In the genomic region with DNA sequence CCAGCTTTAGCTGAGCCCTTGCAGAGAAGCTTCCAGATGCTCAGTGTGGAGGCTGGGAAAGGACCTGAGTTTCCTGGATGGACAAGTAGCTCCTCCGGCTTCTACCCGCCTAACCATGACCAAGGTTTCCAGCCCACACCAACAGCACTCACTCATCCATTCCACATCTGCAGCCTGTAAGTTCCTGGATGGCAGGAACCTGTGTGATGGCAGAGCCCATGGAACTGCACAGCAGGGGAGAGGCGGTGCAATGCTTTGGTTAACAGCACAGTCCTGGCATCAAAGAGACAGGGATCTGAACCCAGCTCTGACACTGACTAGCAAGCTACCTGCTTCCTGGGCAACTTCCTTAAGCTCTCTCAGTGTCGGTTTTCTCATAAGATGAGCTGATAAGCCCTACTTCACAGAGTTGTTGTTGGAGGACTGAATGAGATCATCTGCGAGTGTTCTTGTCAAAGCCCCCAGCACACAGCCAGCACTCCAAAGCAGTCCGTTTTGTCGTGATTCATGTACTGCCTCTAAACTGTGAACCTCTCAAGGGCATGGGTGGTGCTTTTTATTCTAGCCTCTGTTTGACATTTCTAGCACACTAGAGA, we compare ENCODE assay signal across 27 cellular contexts. TPM values are rescaled to one million over a fixed set of nuclear protein-coding genes. Genes with fewer than 3 reads are reported as not detected.
DNase-seq lines count a peak whose midpoint lies in the region; ATAC-seq, FAIRE-seq and TF ChIP-seq lines count a peak whose summit lies in the region.
"Had no signal": no experiment of that assay in that cellular context is flagged by ENCODE, and none has a peak within 500 bp of the region (broad histone marks: within the 10 kb centered on the region; RNA-seq: fewer than 3 reads in every experiment).

No MANE protein-coding gene starts in this region.

- no peak overlapping the region for H3K27ac ChIP-seq in CD4-positive, alpha-beta memory T cell (ENCODE audit: low read depth, low read length)
- H3K27ac ChIP-seq in HepG2 (ENCODE audit: extremely low read length, insufficient read depth, low read length) = no peak overlapping the region
- H3K27ac ChIP-seq: ascending aorta, dorsolateral prefrontal cortex, GM23248, heart left ventricle, left lung, SK-N-MC, VCaP had no signal

- no peaks in the 10 kb centered on the region for H3K79me2 ChIP-seq in HepG2 (ENCODE audit: insufficient read depth, low read length)

- WGBS in HepG2 (ENCODE audit: low lambda C conversion rate) = 17% methylated on average over 7 of the region's 7 CpGs

- ATAC-seq in T-helper 17 cell (peak; percentile 73), HepG2 (no peak)
- ATAC-seq: heart left ventricle, left lung, sciatic nerve had no signal

- peak overlapping the region in 4 of 8 donors; percentile 10 to 47 (median 33) for H3K4me3 Mint-ChIP-seq in CD4-positive, alpha-beta memory T cell
- H3K4me3 Mint-ChIP-seq in T-helper 17 cell (no peak overlapping the region), glutamatergic neuron (ENCODE audit: unreplicated experiment) (peak overlapping the region; percentile 20)
- H3K4me3 Mint-ChIP-seq in activated CD4-positive, alpha-beta memory T cell treated with anti-CD3 and anti-CD28 coated beads, Interleukin-2, amount 10 ng/mL, durations not matched to agents 7 days and 5 days = no peak overlapping the region
- H3K4me3 Mint-ChIP-seq: neural crest cell had no signal

- H3K36me3 Mint-ChIP-seq in CD4-positive, alpha-beta memory T cell = no peaks in the 10 kb centered on the region
- no peaks in the 10 kb centered on the region for H3K36me3 Mint-ChIP-seq in T-helper 17 cell (ENCODE audit: low read depth)
- no peaks in the 10 kb centered on the region for H3K36me3 Mint-ChIP-seq in glutamatergic neuron (ENCODE audit: unreplicated experiment)
- H3K36me3 Mint-ChIP-seq in activated CD4-positive, alpha-beta memory T cell treated with anti-CD3 and anti-CD28 coated beads, Interleukin-2, amount 10 ng/mL, durations not matched to agents 7 days and 5 days (ENCODE audit: low read depth) = no peaks in the 10 kb centered on the region

- no peak for TF ChIP-seq RAD21 in HepG2 (CRISPR knock-in tag; IDR thresholded peaks at IDR 0.05)

- no peak for TF ChIP-seq POLR2A in HepG2 (IDR thresholded peaks at IDR 0.05; ENCODE audit: insufficient read depth in 1 of 2, low read depth in 2 of 2, low read length in 2 of 2)

- peaks cover 15% of the 10 kb centered on the region for H3K4me1 ChIP-seq in CD4-positive, alpha-beta memory T cell (ENCODE audit: insufficient read depth, low read length)
- H3K4me1 ChIP-seq in HepG2 (ENCODE audit: insufficient read depth, low read length) = no peaks in the 10 kb centered on the region
- H3K4me1 ChIP-seq: ascending aorta, heart left ventricle, left lung had no signal

- no peak overlapping the region for H3K9ac ChIP-seq in HepG2 (ENCODE audit: insufficient read depth, low read depth, low read length)
- H3K9ac ChIP-seq: GM23248 had no signal

- no peak overlapping the region for H3K4me2 ChIP-seq in HepG2 (ENCODE audit: low read depth, low read length)

- H4K20me1 ChIP-seq in HepG2 (ENCODE audit: insufficient read depth, low read length) = no peaks in the 10 kb centered on the region

- H3K4me1 Mint-ChIP-seq in CD4-positive, alpha-beta memory T cell = peaks cover 11 to 16% (median 14%) of the 10 kb centered on the region in 4 donors
- peaks cover 9% of the 10 kb centered on the region for H3K4me1 Mint-ChIP-seq in T-helper 17 cell
- peaks cover 26% of the 10 kb centered on the region for H3K4me1 Mint-ChIP-seq in glutamatergic neuron (ENCODE audit: low read depth, unreplicated experiment)
- peaks cover 11% of the 10 kb centered on the region for H3K4me1 Mint-ChIP-seq in activated CD4-positive, alpha-beta memory T cell treated with anti-CD3 and anti-CD28 coated beads, Interleukin-2, amount 10 ng/mL, durations not matched to agents 7 days and 5 days

- H3K4me3 ChIP-seq in CD4-positive, alpha-beta memory T cell (ENCODE audit: low read length in 2 of 2) = no peak overlapping the region
- no peak overlapping the region for H3K4me3 ChIP-seq in HepG2 (replicated peaks in 1 of 3; ENCODE audit: insufficient read depth in 1 of 3, low read depth in 2 of 3, low read length in 3 of 3)
- H3K4me3 ChIP-seq: ascending aorta, dorsolateral prefrontal cortex, GM23248, heart left ventricle, left lung, SK-N-MC had no signal

- intact Hi-C loops in CD4-positive, alpha-beta memory T cell (cut with micrococcal nuclease) = no loop called here
- intact Hi-C loops in HepG2 (cut with micrococcal nuclease; ENCODE audit: unreplicated experiment) = no loop called here

- no peaks in the 10 kb centered on the region for H3K9me3 Mint-ChIP-seq in CD4-positive, alpha-beta memory T cell
- peaks cover 5% of the 10 kb centered on the region for H3K9me3 Mint-ChIP-seq in glutamatergic neuron (ENCODE audit: unreplicated experiment)
- no peaks in the 10 kb centered on the region for H3K9me3 Mint-ChIP-seq in activated CD4-positive, alpha-beta memory T cell treated with anti-CD3 and anti-CD28 coated beads, Interleukin-2, amount 10 ng/mL, durations not matched to agents 7 days and 5 days
- H3K9me3 Mint-ChIP-seq: activated T-helper 2 cell treated with anti-CD3 and anti-CD28 coated beads, Interferon-gamma antibody, Interleukin-2, Interleukin-4, amounts not matched to agents 10 μg/mL and 5 μg/mL and 100 μg/mL, durations not matched to agents 14 hours and 24 hours and 36 hours; neural crest cell had no signal

- no peaks in the 10 kb centered on the region for H3K27me3 ChIP-seq in CD4-positive, alpha-beta memory T cell (ENCODE audit: insufficient read depth, low read length)
- peaks cover 5 to 85% of the 10 kb centered on the region in 2 experiments; a peak in 4 of 5 replicates for H3K27me3 ChIP-seq in HepG2 (ENCODE audit: control insufficient read depth in 1 of 2, insufficient read depth in 2 of 2, low read length in 2 of 2)
- H3K27me3 ChIP-seq: ascending aorta had no signal

- no peaks in the 10 kb centered on the region for H3K9me3 ChIP-seq in CD4-positive, alpha-beta memory T cell (ENCODE audit: control insufficient read depth in 1 of 2, low read length in 2 of 2)
- no peaks in the 10 kb centered on the region for H3K9me3 ChIP-seq in T-helper 17 cell (ENCODE audit: control insufficient read depth, low read length, poor library complexity, severe bottlenecking)
- H3K9me3 ChIP-seq in HepG2 (ENCODE audit: low read length) = no peaks in the 10 kb centered on the region
- H3K9me3 ChIP-seq: ascending aorta, heart left ventricle, left lung had no signal

- FAIRE-seq in HepG2 (lab: Jason Lieb, UNC) = no peak
- FAIRE-seq: GM12892 had no signal

- no TSS peak for BruUV-seq in HepG2 (replicated peaks; lab: Mats Ljungman, UMichigan)

- peaks cover 1 to 2% of the 10 kb centered on the region in 2 donors for H3K27me3 Mint-ChIP-seq in CD4-positive, alpha-beta memory T cell
- H3K27me3 Mint-ChIP-seq in T-helper 17 cell = peaks cover 27% of the 10 kb centered on the region
- H3K27me3 Mint-ChIP-seq in glutamatergic neuron (ENCODE audit: unreplicated experiment) = peaks cover 5% of the 10 kb centered on the region
- H3K27me3 Mint-ChIP-seq in activated CD4-positive, alpha-beta memory T cell treated with anti-CD3 and anti-CD28 coated beads, Interleukin-2, amount 10 ng/mL, durations not matched to agents 7 days and 5 days = peaks cover 11% of the 10 kb centered on the region

- CTCF ChIA-PET in CD4-positive, alpha-beta memory T cell (lab: Charles Lee; ENCODE audit: partially characterized antibody) = interaction anchor here (0.6 to 1.2 kb wide), 4 partner anchors 14 to 26 kb away, joined by 3 to 5 read pairs (median 4); no protein-coding TSS in a partner anchor
- CTCF ChIA-PET in activated CD4-positive, alpha-beta memory T cell treated with anti-CD3 and anti-CD28 coated beads, Interleukin-2, amount 10 ng/mL, durations not matched to agents 7 days and 5 days (lab: Charles Lee) = interaction anchor here (2.8 to 4.2 kb wide), 2 partner anchors 16 to 58 kb away, joined by 12 to 25 read pairs; no protein-coding TSS in a partner anchor
- CTCF ChIA-PET in HepG2 (lab: Yijun Ruan, JAX; ENCODE audit: low intra/inter-chr PET ratio, low total read pairs) = no interaction called here

- TF ChIP-seq EP300 in HepG2 (IDR thresholded peaks at IDR 0.05; ENCODE audit: low read depth in 2 of 2, low read length in 2 of 2) (no peak), HepG2 (CRISPR knock-in tag; IDR thresholded peaks at IDR 0.05; ENCODE audit: borderline replicate concordance) (no peak)

- H2AFZ ChIP-seq in HepG2 (ENCODE audit: low read length) = no peak overlapping the region
- H2AFZ ChIP-seq: GM23248 had no signal

- peak overlapping the region in 6 of 7 donors; percentile 5 to 72 (median 41) for H3K27ac Mint-ChIP-seq in CD4-positive, alpha-beta memory T cell
- H3K27ac Mint-ChIP-seq in T-helper 17 cell (peak overlapping the region; percentile 14), glutamatergic neuron (ENCODE audit: unreplicated experiment) (no peak overlapping the region)
- H3K27ac Mint-ChIP-seq in activated CD4-positive, alpha-beta memory T cell treated with anti-CD3 and anti-CD28 coated beads, Interleukin-2, amount 10 ng/mL, durations not matched to agents 7 days and 5 days = no peak overlapping the region
- H3K27ac Mint-ChIP-seq: activated T-helper 2 cell treated with anti-CD3 and anti-CD28 coated beads, Interferon-gamma antibody, Interleukin-2, Interleukin-4, amounts not matched to agents 10 μg/mL and 5 μg/mL and 100 μg/mL, durations not matched to agents 14 hours and 24 hours and 36 hours had no signal

- in situ Hi-C loops in HepG2 (cut with HindIII; ENCODE audit: extremely low pct_ligation_motif_present, low pct_unique_long_range_greater_than_20kb) = no loop called here

- no peaks in the 10 kb centered on the region for H3K36me3 ChIP-seq in CD4-positive, alpha-beta memory T cell (ENCODE audit: insufficient read depth, low read length)
- H3K36me3 ChIP-seq in HepG2 (replicated peaks in 1 of 2; ENCODE audit: control insufficient read depth in 1 of 2, insufficient read depth in 2 of 2, low read length in 2 of 2) = no peaks in the 10 kb centered on the region
- H3K36me3 ChIP-seq: ascending aorta, heart left ventricle, left lung had no signal

- POLR2A ChIA-PET in CD4-positive, alpha-beta memory T cell (lab: Charles Lee; ENCODE audit: partially characterized antibody) = no interaction called here
- POLR2A ChIA-PET in activated CD4-positive, alpha-beta memory T cell treated with anti-CD3 and anti-CD28 coated beads, Interleukin-2, amount 10 ng/mL, durations not matched to agents 7 days and 5 days (lab: Charles Lee) = no interaction called here
- POLR2A ChIA-PET in HepG2 (lab: Yijun Ruan, JAX) = no interaction called here

- TF ChIP-seq CTCF in glutamatergic neuron (IDR thresholded peaks at IDR 0.05; ENCODE audit: partially characterized antibody, unreplicated experiment) = no peak
- TF ChIP-seq CTCF in HepG2 (CRISPR knock-in tag; IDR thresholded peaks at IDR 0.05) = no peak

- DNase-seq in activated CD4-positive, alpha-beta T cell treated with anti-CD3 and anti-CD28 coated beads for 48 hours = peak; percentile 5
- no peak for DNase-seq in activated CD4-positive, alpha-beta T cell treated with anti-CD3 and anti-CD28 coated beads, Interleukin-2, amount 50 U/mL, for 1 hour
- peak in 4 of 5 donors; percentile 17 to 28 (median 24) for DNase-seq in CD4-positive, alpha-beta memory T cell
- DNase-seq in T-helper 17 cell (no peak), glutamatergic neuron (no peak), iPS-NIHi11 (ENCODE audit: low spot score) (no peak), HepG2 (ENCODE audit: low spot score) (no peak)
- DNase-seq in activated CD4-positive, alpha-beta memory T cell treated with anti-CD3 and anti-CD28 coated beads, Interleukin-2, amount 10 ng/mL, durations not matched to agents 7 days and 5 days = no peak
- DNase-seq: COR-L47; dorsolateral prefrontal cortex; GM23248; KBM-7; left lung; MV-4-11; NCI-H1694; NCI-H2171; NCI-H524 treated with DMSO at 0.1 percent for 48 hours; stimulated activated CD4-positive, alpha-beta T cell treated with anti-CD3 and anti-CD28 coated beads, Interleukin-15, amount 100 ng/mL, for 24 hours had no signal

RNA-seq across cellular contexts. Expression of gene OTOF, which starts 41.6 kb away (rescaled TPM):
- total RNA-seq in CD4-positive, alpha-beta memory T cell = under 1 TPM; 0.84 to 0.91 TPM
- polyA plus RNA-seq in CD4-positive, alpha-beta memory T cell = under 1 TPM; 0.55 to 0.82 TPM
- total RNA-seq in T-helper 17 cell = under 1 TPM; 0.50 to 0.87 TPM
- 0.47 TPM for total RNA-seq in glutamatergic neuron (ENCODE audit: unreplicated experiment)
- total RNA-seq in activated CD4-positive, alpha-beta memory T cell treated with anti-CD3 and anti-CD28 coated beads, Interleukin-2, amount 10 ng/mL, durations not matched to agents 7 days and 5 days = 10 to 100 TPM; 22.2 to 23.7 TPM
- 0.04 TPM in 1 of 2 replicates, not detected in the other for total RNA-seq in HepG2 (2016; rRNA removed; fragmentation: Illumina TruSeq; extraction: Trizol)
- total RNA-seq in HepG2 (2016; cell fraction: cytosol; rRNA removed; fragmentation: Illumina TruSeq; extraction: Trizol; ENCODE audit: low read depth) = 0.09 TPM in 1 of 2 replicates, not detected in the other
- 0.04 TPM in 1 of 2 replicates, not detected in the other for total RNA-seq in HepG2 (2016; cell fraction: insoluble cytoplasmic fraction; rRNA removed; fragmentation: Illumina TruSeq; extraction: Trizol)
- 0.03 TPM in 1 of 2 replicates, not detected in the other for total RNA-seq in HepG2 (2016; cell fraction: membrane; rRNA removed; fragmentation: Illumina TruSeq; extraction: Trizol)
- total RNA-seq in HepG2 (2016; cell fraction: nucleus; rRNA removed; fragmentation: Illumina TruSeq; extraction: Trizol) = 0.06 TPM in 1 of 2 replicates, not detected in the other
- polyA plus RNA-seq in HepG2 (2011; rRNA removed) = not detected in 2 replicates
- 0.01 TPM in 2 replicates for polyA plus RNA-seq in HepG2 (2011; cell fraction: cytosol; rRNA removed)
- 0.12 and 0.26 TPM in 2 replicates for polyA plus RNA-seq in HepG2 (2011; cell fraction: nucleus; rRNA removed)
- 0.05 TPM in 1 of 2 replicates, not detected in the other for polyA plus RNA-seq in HepG2 (2012)
- polyA plus RNA-seq in HepG2 (2016; cell fraction: cytosol; fragmentation: Illumina TruSeq; extraction: Trizol; ENCODE audit: low read depth) = not detected in 2 replicates
- 0.04 TPM in 1 of 2 replicates, not detected in the other for polyA plus RNA-seq in HepG2 (2016; cell fraction: insoluble cytoplasmic fraction; fragmentation: Illumina TruSeq; extraction: Trizol; ENCODE audit: low read depth)
- not detected in 2 replicates for polyA plus RNA-seq in HepG2 (2016; cell fraction: membrane; fragmentation: Illumina TruSeq; extraction: Trizol; ENCODE audit: low read depth)
- 0.33 TPM in 1 of 2 replicates, not detected in the other for polyA plus RNA-seq in HepG2 (2016; cell fraction: nucleus; fragmentation: Illumina TruSeq; extraction: Trizol; ENCODE audit: insufficient read depth, low read depth)
- 0.02 TPM in 1 of 2 replicates, not detected in the other for polyA minus RNA-seq in HepG2 (2011; rRNA and poly(A)+ RNA removed; ENCODE audit: low replicate concordance)
- not detected in 2 replicates for polyA minus RNA-seq in HepG2 (2011; cell fraction: cytosol; rRNA and poly(A)+ RNA removed)
- polyA minus RNA-seq in HepG2 (2011; cell fraction: nucleus; rRNA and poly(A)+ RNA removed) = not detected in 2 replicates
- total RNA-seq: ascending aorta, RPMI7951 had no signal

Comparison
In these comparisons a context has a peak if more than half of its experiments do, and no peak if none do; other contexts are left out.
1. DNase-seq: peak in activated CD4-positive, alpha-beta T cell treated with anti-CD3 and anti-CD28 coated beads for 48 hours (single experiment) and CD4-positive, alpha-beta memory T cell (4 of 5); none in activated CD4-positive, alpha-beta T cell treated with anti-CD3 and anti-CD28 coated beads, Interleukin-2, amount 50 U/mL, for 1 hour (single experiment), T-helper 17 cell (0 of 3), glutamatergic neuron (single experiment), iPS-NIHi11 (single experiment), activated CD4-positive, alpha-beta memory T cell treated with anti-CD3 and anti-CD28 coated beads, Interleukin-2, amount 10 ng/mL, durations not matched to agents 7 days and 5 days (single experiment) and HepG2 (single experiment).
2. H3K27ac Mint-ChIP-seq: peak in CD4-positive, alpha-beta memory T cell (6 of 7) and T-helper 17 cell (single experiment); none in glutamatergic neuron (single experiment) and activated CD4-positive, alpha-beta memory T cell treated with anti-CD3 and anti-CD28 coated beads, Interleukin-2, amount 10 ng/mL, durations not matched to agents 7 days and 5 days (single experiment).
3. RNA of gene OTOF, which starts 41.6 kb away (total RNA-seq): 22.2 to 23.7 TPM in activated CD4-positive, alpha-beta memory T cell treated with anti-CD3 and anti-CD28 coated beads, Interleukin-2, amount 10 ng/mL, durations not matched to agents 7 days and 5 days; 0.84 to 0.91 TPM in CD4-positive, alpha-beta memory T cell, 0.50 to 0.87 TPM in T-helper 17 cell, 0.47 TPM in glutamatergic neuron (single experiment) and 0.03 to 0.09 TPM in HepG2; every median in the first group is over 10 times any median in the second.